21 cellular contexts compared by ENCODE assay signal in the genomic region with DNA sequence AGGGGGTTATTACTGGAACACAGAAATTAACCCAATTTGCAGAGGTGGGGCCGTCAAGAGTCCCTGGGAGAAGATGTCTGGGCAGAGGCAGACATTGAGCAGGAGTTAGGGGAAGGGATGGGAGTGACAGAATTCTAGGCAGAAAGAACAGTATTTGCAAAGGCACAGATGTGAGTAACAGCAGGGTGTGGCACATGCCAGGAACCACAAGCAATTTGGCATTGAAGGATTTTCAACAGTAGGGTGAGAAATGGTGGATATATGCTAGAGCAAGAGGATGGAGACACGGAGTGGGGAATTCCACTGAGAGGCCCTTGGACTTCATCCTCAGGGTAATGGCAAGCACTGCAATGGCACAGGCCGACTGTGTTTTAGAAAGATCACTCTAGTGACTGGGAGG.
DNase-seq lines count a peak whose midpoint lies in the region; ATAC-seq, FAIRE-seq and TF ChIP-seq lines count a peak whose summit lies in the region.
"Had no signal": no experiment of that assay in that cellular context is flagged by ENCODE, and none has a peak within 500 bp of the region (broad histone marks: within the 10 kb centered on the region; RNA-seq: fewer than 3 reads in every experiment).

No MANE protein-coding gene starts in this region.

- POLR2A ChIA-PET in HCT116 (lab: Charles Lee), result interaction anchor here (0.6 kb wide), 1 partner anchor 21 kb away, joined by 3 read pairs; no protein-coding TSS in a partner anchor

- H3K27me3 ChIP-seq in HCT116 (ENCODE audit: insufficient read depth, low read length), result no peaks in the 10 kb centered on the region
- peaks cover 0 to 3% of the 10 kb centered on the region in 2 donors for H3K27me3 ChIP-seq in left lung
- H3K27me3 ChIP-seq: SJCRH30, upper lobe of left lung had no signal

- no peaks in the 10 kb centered on the region for H3K79me2 ChIP-seq in HCT116 (ENCODE audit: insufficient read depth, low read length)
- H3K79me2 ChIP-seq: parathyroid adenoma had no signal

- intact Hi-C loops in HCT116 (cut with micrococcal nuclease), result no loop called here
- intact Hi-C loops in left lung (cut with DNase I), result no loop called here

- RAD21 ChIA-PET in HCT116 (lab: Charles Lee; ENCODE audit: low non-redundant PET in 1 of 2, low total read pairs in 2 of 2, uncharacterized antibody in 2 of 2, unreplicated experiment in 2 of 2), result no interaction called here

- H3K36me3 ChIP-seq in HCT116 (ENCODE audit: control insufficient read depth in 1 of 2, insufficient read depth in 2 of 2, low read length in 2 of 2) (no peaks in the 10 kb centered on the region), left lung (no peaks in the 10 kb centered on the region)
- H3K36me3 ChIP-seq: SJCRH30, upper lobe of left lung had no signal

- no peak overlapping the region for H3K4me3 ChIP-seq in HCT116 (replicated peaks in 1 of 2; ENCODE audit: low read depth in 1 of 2, low read length in 2 of 2)
- H3K4me3 ChIP-seq in fibroblast of the aortic adventitia (ENCODE audit: low read depth, low read length), result no peak overlapping the region
- no peak overlapping the region for H3K4me3 ChIP-seq in left lung
- H3K4me3 ChIP-seq: coronary artery, SJCRH30, upper lobe of left lung had no signal

- TF ChIP-seq CTCF in HCT116 (IDR thresholded peaks at IDR 0.05 in 2 of 3, conservative IDR thresholded peaks at IDR 0.05 in 1 of 3; ENCODE audit: borderline replicate concordance in 1 of 3, insufficient read depth in 1 of 3, low read depth in 2 of 3, low read length in 2 of 3) (no peak), fibroblast of the aortic adventitia (IDR thresholded peaks at IDR 0.05; ENCODE audit: insufficient read depth, low read length) (no peak), left lung (IDR thresholded peaks at IDR 0.05) (no peak)

- peak overlapping the region; percentile 7; the same call in 1 of the 2 replicates for H3K4me2 ChIP-seq in HCT116 (ENCODE audit: low read length)

- no peaks in the 10 kb centered on the region for H3K9me2 ChIP-seq in HCT116 (ENCODE audit: insufficient read depth)

- H2AFZ ChIP-seq in HCT116 (ENCODE audit: low read depth, low read length, poor library complexity, severe bottlenecking), result no peak overlapping the region
- H2AFZ ChIP-seq: parathyroid adenoma had no signal

- TF ChIP-seq RAD21 in HCT116 (IDR thresholded peaks at IDR 0.05; ENCODE audit: low read depth), result no peak

- H3K9me3 ChIP-seq in HCT116 (ENCODE audit: control insufficient read depth in 1 of 2, insufficient read depth in 1 of 2, low read depth in 1 of 2, low read length in 2 of 2) (no peaks in the 10 kb centered on the region), left lung (no peaks in the 10 kb centered on the region)
- H3K9me3 ChIP-seq: SJCRH30, upper lobe of left lung had no signal

- no peak overlapping the region for H3K27ac ChIP-seq in HCT116 (ENCODE audit: low read depth, low read length)
- no peak overlapping the region for H3K27ac ChIP-seq in left lung
- H3K27ac ChIP-seq: coronary artery, parathyroid adenoma, SJCRH30, upper lobe of left lung had no signal

- no peak for TF ChIP-seq POLR2A in HCT116 (IDR thresholded peaks at IDR 0.05; ENCODE audit: borderline replicate concordance, extremely low read depth, insufficient read depth, insufficient read length)

- H3K4me1 ChIP-seq in HCT116 (ENCODE audit: control insufficient read depth in 1 of 2, insufficient read depth in 2 of 2, low read length in 2 of 2) (peaks cover 0 to 7% of the 10 kb centered on the region in 2 experiments; a peak in 2 of 4 replicates), left lung (no peaks in the 10 kb centered on the region)
- H3K4me1 ChIP-seq: parathyroid adenoma, SJCRH30, upper lobe of left lung had no signal

- H4K20me1 ChIP-seq in HCT116 (ENCODE audit: insufficient read depth), result no peaks in the 10 kb centered on the region

- no TSS peak for BruUV-seq in HCT116 (replicated peaks; lab: Mats Ljungman, UMichigan)

- FAIRE-seq in RCC 7860 (lab: Jason Lieb, UNC), result no peak
- FAIRE-seq: kidney had no signal

- CTCF ChIA-PET in HCT116 (lab: Charles Lee), result no interaction called here

- H3K9ac ChIP-seq in HCT116 (ENCODE audit: low read length), result no peak overlapping the region
- H3K9ac ChIP-seq: parathyroid adenoma had no signal

- ATAC-seq in HCT116 (peak; percentile 47; the same call in 1 of the 2 replicates), HG03196 (IDR thresholded peaks at IDR 0.05; ENCODE audit: unreplicated experiment) (no peak), left lung (no peak)
- ATAC-seq: natural killer cell; stimulated activated naive CD8-positive, alpha-beta T cell treated with anti-CD3 and anti-CD28 coated beads, Interleukin-15, amount 100 ng/mL, for 72 hours had no signal

- DNase-seq in AG08395 (ENCODE audit: low spot score) (peak; percentile 16), HCT116 (ENCODE audit: low read depth, low spot score) (no peak), SW480 (ENCODE audit: low spot score) (peak; percentile 32), fibroblast of the aortic adventitia (ENCODE audit: low read depth) (peak; percentile 24), RCC 7860 (ENCODE audit: low spot score) (no peak), NCI-H526 (lab: John Stamatoyannopoulos, UW) (no peak), left lung (no peak)
- DNase-seq: activated CD4-positive, alpha-beta memory T cell treated with anti-CD3 and anti-CD28 coated beads, Interleukin-2, amount 10 ng/mL, durations not matched to agents 7 days and 5 days; activated naive CD4-positive, alpha-beta T cell treated with anti-CD3 and anti-CD28 coated beads, Interleukin-2, amount 10 ng/mL, durations not matched to agents 7 days and 5 days; activated T-cell treated with anti-CD3 and anti-CD28 coated beads, Interleukin-2, amount 50 U/mL, for 24 hours; kidney; MV-4-11; natural killer cell; NCI-H2081; NCI-H510A treated with DMSO at 0.1 percent for 48 hours; SJCRH30; stimulated activated naive CD8-positive, alpha-beta T cell treated with anti-CD3 and anti-CD28 coated beads, Interleukin-15, amount 100 ng/mL, for 72 hours; upper lobe of left lung had no signal

TF ChIP-seq in HCT116, 20 proteins besides CTCF, POLR2A, EP300 and RAD21:
- TF ChIP-seq FOSL1 (IDR thresholded peaks at IDR 0.05; ENCODE audit: low read depth), result no peak

Comparison
In these comparisons a context has a peak if more than half of its experiments do, and no peak if none do; other contexts are left out.
1. DNase-seq: peak in AG08395 (single experiment), SW480 (single experiment) and fibroblast of the aortic adventitia (single experiment); none in HCT116 (single experiment), RCC 7860 (single experiment), NCI-H526 (0 of 2) and left lung (0 of 2).